ENCODE assay signal across 23 cellular contexts in genomic region chr2:145100301-145100700, GRCh38.
DNase-seq lines count a peak whose midpoint lies in the region; ATAC-seq, FAIRE-seq and TF ChIP-seq lines count a peak whose summit lies in the region.
"Had no signal": no experiment of that assay in that cellular context is flagged by ENCODE, and none has a peak within 500 bp of the region (broad histone marks: within the 10 kb centered on the region; RNA-seq: fewer than 3 reads in every experiment).

No MANE protein-coding gene starts in this region.

- no peak overlapping the region for H4K5ac ChIP-seq in H1 (ENCODE audit: insufficient read length, low read depth, low read length)

- no peak for TF ChIP-seq CTCF in mammary epithelial cell (conservative IDR thresholded peaks at IDR 0.05 in 1 of 2, IDR thresholded peaks at IDR 0.05 in 1 of 2; ENCODE audit: extremely low read depth in 1 of 2, insufficient read depth in 1 of 2, low read depth in 1 of 2, low read length in 2 of 2)
- no peak for TF ChIP-seq CTCF in MCF 10A (IDR thresholded peaks at IDR 0.05; ENCODE audit: unreplicated experiment)
- TF ChIP-seq CTCF in H1 (IDR thresholded peaks at IDR 0.05; ENCODE audit: control extremely low read depth in 1 of 3, insufficient read depth in 1 of 3, low read depth in 1 of 3, low read length in 3 of 3): no peak
- TF ChIP-seq CTCF in foreskin keratinocyte (conservative IDR thresholded peaks at IDR 0.05): no peak

- H3K9me3 Mint-ChIP-seq in MCF 10A (ENCODE audit: unreplicated experiment): no peaks in the 10 kb centered on the region
- H3K9me3 Mint-ChIP-seq: CD8-positive, alpha-beta T cell had no signal

- no peak for TF ChIP-seq EP300 in H1 (IDR thresholded peaks at IDR 0.05; ENCODE audit: borderline replicate concordance in 1 of 2, low read depth in 2 of 2, low read length in 2 of 2)

- peak overlapping the region; percentile 16 for H3K14ac ChIP-seq in H1 (ENCODE audit: insufficient read length)

- H2AK5ac ChIP-seq in H1 (ENCODE audit: low read depth, low read length): no peak overlapping the region

- no peak for TF ChIP-seq POLR2A in H1 (IDR thresholded peaks at IDR 0.05; ENCODE audit: control extremely low read depth in 1 of 2, low read depth in 2 of 2, low read length in 2 of 2)

- H2BK20ac ChIP-seq in H1 (ENCODE audit: low read length): no peak overlapping the region

- intact Hi-C loops in mammary epithelial cell (cut with micrococcal nuclease) (no loop called here), MCF 10A (cut with micrococcal nuclease) (no loop called here)

- dilution Hi-C loops in mammary epithelial cell (cut with HindIII; ENCODE audit: low sequenced_read_pairs): no loop called here

- no peak overlapping the region for H3K4me3 ChIP-seq in mammary epithelial cell (replicated peaks in 1 of 3; ENCODE audit: insufficient read depth in 1 of 3, low read depth in 2 of 3, low read length in 3 of 3)
- H3K4me3 ChIP-seq in H1 (ENCODE audit: extremely low read depth in 1 of 4, insufficient read depth in 2 of 4, low read depth in 3 of 4, low read length in 4 of 4): no peak overlapping the region
- H3K4me3 ChIP-seq: A549; BLaER1 treated with 17β-estradiol and CSF1 and Interleukin-3, amounts not matched to agents 10 nM and 100 nM; GM12878 had no signal

- H3K4me2 ChIP-seq in mammary epithelial cell (ENCODE audit: insufficient read depth, low read depth, low read length) (no peak overlapping the region), H1 (ENCODE audit: insufficient read depth in 1 of 2, low read depth in 2 of 2, low read length in 2 of 2) (no peak overlapping the region)
- H3K4me2 ChIP-seq: A549; BLaER1 treated with 17β-estradiol and CSF1 and Interleukin-3, amounts not matched to agents 10 nM and 100 nM had no signal

- H2BK120ac ChIP-seq in H1 (replicated peaks; ENCODE audit: low read depth, low read length): no peak overlapping the region

- H3K27ac ChIP-seq in mammary epithelial cell (ENCODE audit: insufficient read depth, low read depth, low read length) (no peak overlapping the region), H1 (ENCODE audit: low read depth, low read length) (no peak overlapping the region), foreskin keratinocyte (no peak overlapping the region)
- H3K27ac ChIP-seq: 22Rv1; A549; BLaER1 treated with 17β-estradiol and CSF1 and Interleukin-3, amounts not matched to agents 10 nM and 100 nM; C4-2B had no signal

- peak; percentile 27 for DNase-seq in mammary epithelial cell
- no peak for DNase-seq in MCF 10A (ENCODE audit: unreplicated experiment)
- DNase-seq in H1 (ENCODE audit: low read depth in 1 of 2, low spot score in 2 of 2): no peak
- DNase-seq in foreskin keratinocyte: peak; percentile 43 to 70
- no peak for DNase-seq in stimulated activated CD8-positive, alpha-beta memory T cell treated with anti-CD3 and anti-CD28 coated beads, Interleukin-4, amount 100 ng/mL, for 48 hours
- no peak for DNase-seq in NCI-H1048 (lab: John Stamatoyannopoulos, UW)
- no peak for DNase-seq in SW 1271 (lab: John Stamatoyannopoulos, UW)
- DNase-seq: AML-193; Caco-2; Calu3; CD4-positive, alpha-beta T cell; CD8-positive, alpha-beta T cell; DMS79 treated with DMSO at 0.1 percent for 48 hours had no signal

- H3K9ac ChIP-seq in mammary epithelial cell (ENCODE audit: insufficient read depth, low read length): no peak overlapping the region
- H3K9ac ChIP-seq in H1 (replicated peaks in 1 of 4; ENCODE audit: extremely low read depth in 1 of 4, low read depth in 3 of 4, low read length in 3 of 4): no peak overlapping the region
- H3K9ac ChIP-seq: BLaER1 treated with 17β-estradiol and CSF1 and Interleukin-3, amounts not matched to agents 10 nM and 100 nM had no signal

- no peak overlapping the region for H2BK15ac ChIP-seq in H1 (ENCODE audit: low read length)

- H2BK5ac ChIP-seq in H1 (ENCODE audit: low read depth, low read length): no peak overlapping the region

- H3K79me2 ChIP-seq in mammary epithelial cell (ENCODE audit: insufficient read depth, low read length): no peaks in the 10 kb centered on the region
- no peaks in the 10 kb centered on the region for H3K79me2 ChIP-seq in H1 (ENCODE audit: control insufficient read depth in 1 of 2, insufficient read depth in 2 of 2, low read length in 2 of 2)

- H3K9me3 ChIP-seq in mammary epithelial cell (replicated peaks; ENCODE audit: insufficient read depth, low read length): no peaks in the 10 kb centered on the region
- H3K9me3 ChIP-seq in H1 (ENCODE audit: insufficient read depth in 2 of 2, low read depth in 1 of 2, low read length in 1 of 2): no peaks in the 10 kb centered on the region
- H3K9me3 ChIP-seq: A549, Caco-2 had no signal

- peaks cover 7% of the 10 kb centered on the region for H3K36me3 Mint-ChIP-seq in MCF 10A (ENCODE audit: insufficient read depth, unreplicated experiment)
- H3K36me3 Mint-ChIP-seq: CD8-positive, alpha-beta T cell had no signal

- no peak for FAIRE-seq in H1 (lab: Jason Lieb, UNC)
- FAIRE-seq: A549, D721Med, G401.6, GM12878, GM12892, GM18507 had no signal

- H3K27me3 ChIP-seq in mammary epithelial cell (ENCODE audit: insufficient read depth, low read length) (no peaks in the 10 kb centered on the region), H1 (replicated peaks in 1 of 4; ENCODE audit: control insufficient read depth in 3 of 4, extremely low read depth in 1 of 4, insufficient read depth in 3 of 4, low read length in 3 of 4) (no peaks in the 10 kb centered on the region), foreskin keratinocyte (no peaks in the 10 kb centered on the region)
- H3K27me3 ChIP-seq: BLaER1 treated with 17β-estradiol and CSF1 and Interleukin-3, amounts not matched to agents 10 nM and 100 nM had no signal

- 100% methylated on average over 1 of the region's 1 CpG for WGBS in mammary epithelial cell (ENCODE audit: low coverage, missing lambda C conversion rate)
- WGBS in H1 (ENCODE audit: extremely low coverage in 1 of 2, insufficient coverage in 1 of 2, insufficient read length in 1 of 2, insufficient replicate concordance in 2 of 2, low coverage in 1 of 2, low lambda C conversion rate in 2 of 2, missing lambda C conversion rate in 1 of 2), 2 experiments: 92% methylated on average over 1 of the region's 1 CpG; no CpG with 5 or more reads in 1 of the 2 experiments

- no peaks in the 10 kb centered on the region for H3K36me3 ChIP-seq in mammary epithelial cell (ENCODE audit: insufficient read depth, low read length)
- no peaks in the 10 kb centered on the region for H3K36me3 ChIP-seq in H1 (ENCODE audit: control insufficient read depth in 2 of 4, insufficient read depth in 4 of 4, low read length in 3 of 4)
- H3K36me3 ChIP-seq: BLaER1 treated with 17β-estradiol and CSF1 and Interleukin-3, amounts not matched to agents 10 nM and 100 nM had no signal

- POLR2A ChIA-PET in MCF 10A (lab: Yijun Ruan, JAX): no interaction called here
- POLR2A ChIA-PET in H1 (lab: Charles Lee; ENCODE audit: partially characterized antibody): no interaction called here

- CTCF ChIA-PET in mammary epithelial cell (lab: Charles Lee; ENCODE audit: low non-redundant PET) (interaction anchor here (0.5 kb wide), 1 partner anchor 652 kb away, joined by 3 read pairs; no protein-coding TSS in a partner anchor), MCF 10A (lab: Yijun Ruan, JAX) (no interaction called here), H1 (lab: Charles Lee; ENCODE audit: partially characterized antibody) (no interaction called here)

- H3K27ac Mint-ChIP-seq in MCF 10A (ENCODE audit: low read depth, unreplicated experiment): no peak overlapping the region
- H3K27ac Mint-ChIP-seq: B cell; CD4-positive, alpha-beta T cell; CD8-positive, alpha-beta T cell had no signal

- H3K23ac ChIP-seq in H1 (ENCODE audit: insufficient read length): no peak overlapping the region

- no peak overlapping the region for H3K18ac ChIP-seq in H1 (ENCODE audit: extremely low read depth, low read length)

- H4K8ac ChIP-seq in H1 (ENCODE audit: extremely low read depth, insufficient read depth, low read length): no peak overlapping the region

- no peak overlapping the region for H3K56ac ChIP-seq in H1 (replicated peaks; ENCODE audit: insufficient read length, low read depth, low read length)

- no peaks in the 10 kb centered on the region for H3K27me3 Mint-ChIP-seq in MCF 10A (ENCODE audit: insufficient read depth, unreplicated experiment)
- H3K27me3 Mint-ChIP-seq: B cell; CD4-positive, alpha-beta T cell had no signal

- H4K91ac ChIP-seq in H1 (replicated peaks; ENCODE audit: insufficient read length, low read length): no peak overlapping the region

- no peak for TF ChIP-seq RAD21 in H1 (IDR thresholded peaks at IDR 0.05 in 1 of 2, conservative IDR thresholded peaks at IDR 0.05 in 1 of 2; ENCODE audit: low read depth in 2 of 2, low read length in 2 of 2)

- peaks cover 20% of the 10 kb centered on the region for H3K4me1 Mint-ChIP-seq in MCF 10A (ENCODE audit: insufficient read depth, unreplicated experiment)

- H3K4me3 Mint-ChIP-seq in MCF 10A (ENCODE audit: unreplicated experiment): no peak overlapping the region
- H3K4me3 Mint-ChIP-seq: B cell; CD4-positive, alpha-beta T cell; CD8-positive, alpha-beta T cell had no signal

- in situ Hi-C loops in mammary epithelial cell (cut with MboI; ENCODE audit: low sequenced_read_pairs in 2 of 2): no loop called here

- no peak overlapping the region for H2BK12ac ChIP-seq in H1 (ENCODE audit: low read depth, low read length)

- H3K4ac ChIP-seq in H1 (replicated peaks; ENCODE audit: insufficient read length, low read depth, low read length): no peak overlapping the region

- peak; percentile 79 for ATAC-seq in foreskin keratinocyte
- ATAC-seq: A549; CD8-positive, alpha-beta T cell; GM12878 had no signal

- H4K20me1 ChIP-seq in mammary epithelial cell (ENCODE audit: insufficient read depth, low read length) (no peaks in the 10 kb centered on the region), H1 (replicated peaks in 1 of 2; ENCODE audit: control insufficient read depth in 1 of 2, insufficient read depth in 2 of 2, low read length in 2 of 2) (no peaks in the 10 kb centered on the region)
- H4K20me1 ChIP-seq: BLaER1 treated with 17β-estradiol and CSF1 and Interleukin-3, amounts not matched to agents 10 nM and 100 nM had no signal

- H3K23me2 ChIP-seq in H1 (ENCODE audit: low read depth, low read length): no peaks in the 10 kb centered on the region

- H3K79me1 ChIP-seq in H1 (ENCODE audit: low read depth, low read length): no peaks in the 10 kb centered on the region

- no TSS peak for BruUV-seq in mammary epithelial cell (replicated peaks; lab: Mats Ljungman, UMichigan)
- no TSS peak for BruUV-seq in MCF 10A (replicated peaks; lab: Mats Ljungman, UMichigan)

- H2AFZ ChIP-seq in mammary epithelial cell (ENCODE audit: low read depth, low read length): no peak overlapping the region
- H2AFZ ChIP-seq in H1 (ENCODE audit: low read length): no peak overlapping the region

- peaks cover 18% of the 10 kb centered on the region for H3K4me1 ChIP-seq in mammary epithelial cell (ENCODE audit: insufficient read depth, low read length)
- no peaks in the 10 kb centered on the region for H3K4me1 ChIP-seq in H1 (replicated peaks in 1 of 4; ENCODE audit: control insufficient read depth in 3 of 4, insufficient read depth in 4 of 4, low read length in 3 of 4)
- H3K4me1 ChIP-seq in foreskin keratinocyte: no peaks in the 10 kb centered on the region
- H3K4me1 ChIP-seq: Caco-2 had no signal

TF ChIP-seq in H1, 55 proteins besides CTCF, POLR2A, EP300 and RAD21 (continues in another document):
- no peak for TF ChIP-seq SRF (IDR thresholded peaks at IDR 0.05; ENCODE audit: low read depth, low read length)
- no peak for TF ChIP-seq RFX5 (IDR thresholded peaks at IDR 0.05; ENCODE audit: borderline replicate concordance, low read depth, low read length)

Comparison
In these comparisons a context has a peak if more than half of its experiments do, and no peak if none do; other contexts are left out.
1. DNase-seq: peak in mammary epithelial cell (single experiment) and foreskin keratinocyte (2 of 2); none in MCF 10A (single experiment), H1 (0 of 2), stimulated activated CD8-positive, alpha-beta memory T cell treated with anti-CD3 and anti-CD28 coated beads, Interleukin-4, amount 100 ng/mL, for 48 hours (single experiment), NCI-H1048 (single experiment) and SW 1271 (0 of 2).